In genomic region chr10:78029294-78030226, GRCh38 we compare ENCODE assay signal across 8 cellular contexts. TPM values are rescaled to one million over a fixed set of nuclear protein-coding genes. Genes with fewer than 3 reads are reported as not detected.
DNase-seq lines count a peak whose midpoint lies in the region; ATAC-seq and TF ChIP-seq lines count a peak whose summit lies in the region.

Gene POLR3A (minus strand): TSS chr10:78029515. CDS start chr10:78029407, 108 bp downstream.

- peak within 1 kb of the TSS; percentile 98 for H3K9ac ChIP-seq in SU-DHL-6 (ENCODE audit: low read length)
- H3K9ac ChIP-seq in trophoblast cell (ENCODE audit: low read length) = peak within 1 kb of the TSS; percentile 76

- peak within 1 kb of the TSS; percentile 38 for H2AK5ac ChIP-seq in trophoblast cell (ENCODE audit: low read length)

- H3K79me2 ChIP-seq in SU-DHL-6 (ENCODE audit: insufficient read depth, low read length) (peaks cover 38% of the 10 kb centered on the region), trophoblast cell (ENCODE audit: control insufficient read depth, insufficient read depth, low read length, poor library complexity) (peaks cover 12% of the 10 kb centered on the region)

- H2BK12ac ChIP-seq in trophoblast cell (ENCODE audit: low read length) = no peak within 1 kb of the TSS

- H3K36me3 ChIP-seq in SU-DHL-6 (ENCODE audit: low read length) (peaks cover 14% of the 10 kb centered on the region), cardiac muscle cell (peaks cover 14% of the 10 kb centered on the region), trophoblast cell (ENCODE audit: control insufficient read depth in 1 of 2, insufficient read depth in 2 of 2, low read length in 2 of 2) (peaks cover 5 to 15% of the 10 kb centered on the region in 2 experiments), transverse colon (peaks cover 0 to 15% (median 7%) of the 10 kb centered on the region in 4 donors)

- peak; percentile 47 for TF ChIP-seq CTCF in GM12865 (IDR thresholded peaks at IDR 0.05; ENCODE audit: insufficient read depth, low read depth, low read length, missing control alignments)
- TF ChIP-seq CTCF in SU-DHL-6 (IDR thresholded peaks at IDR 0.05; ENCODE audit: insufficient read depth, low read length, poor library complexity, severe bottlenecking) = no peak
- peak; percentile 76 for TF ChIP-seq CTCF in cardiac muscle cell (IDR thresholded peaks at IDR 0.05; ENCODE audit: low read depth, low read length)
- peak; percentile 63 to 97 (median 82) for TF ChIP-seq CTCF in transverse colon (IDR thresholded peaks at IDR 0.05)

- H4K91ac ChIP-seq in trophoblast cell (ENCODE audit: low read depth, low read length) = peak within 1 kb of the TSS; percentile 75

- H3K4me3 ChIP-seq in GM12865 (ENCODE audit: low read depth, low read length) (peak within 1 kb of the TSS; percentile 100), SU-DHL-6 (ENCODE audit: insufficient read depth, low read length, poor library complexity, severe bottlenecking) (peak within 1 kb of the TSS; percentile 98), cardiac muscle cell (peak within 1 kb of the TSS; percentile 91), trophoblast cell (ENCODE audit: low read depth, low read length) (peak within 1 kb of the TSS; percentile 83), transverse colon (peak within 1 kb of the TSS; percentile 58 to 89 (median 84))

- in situ Hi-C loops in transverse colon (cut with MboI; ENCODE audit: low pct_ligation_motif_present in 1 of 4, low pct_unique_long_range_greater_than_20kb in 1 of 4, low sequenced_read_pairs in 3 of 4) = loop anchor here in 2 of 4 donors (25.0 kb wide), 1 partner anchor 1158 kb away; no protein-coding TSS in a partner anchor

- TF ChIP-seq EP300 in transverse colon (IDR thresholded peaks at IDR 0.05; ENCODE audit: low read depth) = no peak

- peak within 1 kb of the TSS; percentile 91 for H4K8ac ChIP-seq in trophoblast cell (ENCODE audit: low read depth, low read length)

- H2AFZ ChIP-seq in SU-DHL-6 (ENCODE audit: low read depth, low read length, severe bottlenecking) (peak within 1 kb of the TSS; percentile 78), trophoblast cell (ENCODE audit: insufficient read depth, low read length, poor library complexity) (peak within 1 kb of the TSS; percentile 90)

- H4K12ac ChIP-seq in trophoblast cell (ENCODE audit: low read depth, low read length) = peak within 1 kb of the TSS; percentile 60

- H3K9me3 ChIP-seq in SU-DHL-6 (ENCODE audit: insufficient read depth, low read length) (no peaks in the 10 kb centered on the region), cardiac muscle cell (ENCODE audit: low read depth) (no peaks in the 10 kb centered on the region), trophoblast cell (ENCODE audit: insufficient read depth, low read depth, low read length) (peaks cover 1% of the 10 kb centered on the region), transverse colon (no peaks in the 10 kb centered on the region)

- TF ChIP-seq POLR2A in transverse colon (IDR thresholded peaks at IDR 0.05) = no peak

- H3K27me3 ChIP-seq in SU-DHL-6 (ENCODE audit: low read length) (no peaks in the 10 kb centered on the region), cardiac muscle cell (no peaks in the 10 kb centered on the region), trophoblast cell (ENCODE audit: insufficient read depth, low read length) (no peaks in the 10 kb centered on the region), transverse colon (no peaks in the 10 kb centered on the region)

- H3K23ac ChIP-seq in trophoblast cell (ENCODE audit: low read length) = peak within 1 kb of the TSS; percentile 23

- peaks cover 7% of the 10 kb centered on the region for H3K79me1 ChIP-seq in trophoblast cell (ENCODE audit: low read length)

- H3K14ac ChIP-seq in trophoblast cell (ENCODE audit: low read length) = peak within 1 kb of the TSS; percentile 87

- H3K9me2 ChIP-seq in SU-DHL-6 (replicated peaks; ENCODE audit: insufficient read depth, low read length) = no peaks in the 10 kb centered on the region

- ATAC-seq in HG02642 (IDR thresholded peaks at IDR 0.05; ENCODE audit: poor library complexity, unreplicated experiment) = peak; percentile 65

- peak within 1 kb of the TSS; percentile 44 for H3K18ac ChIP-seq in trophoblast cell (ENCODE audit: low read length)

- peak within 1 kb of the TSS; percentile 63 for H3K4ac ChIP-seq in trophoblast cell (ENCODE audit: low read depth, low read length)

- H3K4me1 ChIP-seq in cardiac muscle cell (ENCODE audit: low read depth) (peaks cover 7% of the 10 kb centered on the region), trophoblast cell (ENCODE audit: control insufficient read depth in 1 of 2, insufficient read depth in 2 of 2, low read length in 2 of 2) (peaks cover 2 to 4% of the 10 kb centered on the region in 2 experiments), transverse colon (peaks cover 11 to 24% (median 17%) of the 10 kb centered on the region in 4 donors)

- peak within 1 kb of the TSS; percentile 84 for H3K4me2 ChIP-seq in SU-DHL-6 (ENCODE audit: low read depth, low read length, poor library complexity, severe bottlenecking)
- H3K4me2 ChIP-seq in trophoblast cell (ENCODE audit: low read length) = peak within 1 kb of the TSS; percentile 90

- no peaks in the 10 kb centered on the region for H4K20me1 ChIP-seq in SU-DHL-6 (ENCODE audit: low read depth, low read length)

- peaks cover 4% of the 10 kb centered on the region; the same call in 1 of the 2 replicates for H3F3A ChIP-seq in SU-DHL-6 (ENCODE audit: insufficient read depth)

- H3K27ac ChIP-seq in SU-DHL-6 (ENCODE audit: low read depth, low read length) (peak within 1 kb of the TSS; percentile 69), cardiac muscle cell (peak within 1 kb of the TSS; percentile 87), trophoblast cell (ENCODE audit: low read depth, low read length) (peak within 1 kb of the TSS; percentile 57), transverse colon (peak within 1 kb of the TSS; percentile 75 to 90 (median 89))

- H2BK120ac ChIP-seq in trophoblast cell (ENCODE audit: insufficient read depth, low read length, poor library complexity) = peak within 1 kb of the TSS; percentile 37

- H2BK5ac ChIP-seq in trophoblast cell (ENCODE audit: low read depth, low read length, poor library complexity) = peak within 1 kb of the TSS; percentile 25

- WGBS in trophoblast cell (ENCODE audit: extremely low coverage, insufficient coverage, insufficient read length) = no CpG with 5 or more reads among the region's 35 CpGs
- WGBS in transverse colon (ENCODE audit: low coverage in 1 of 2), 2 donors = 1 to 3% methylated on average over 13 to 35 of the region's 35 CpGs

- peak; percentile 99 for DNase-seq in GM12865 (ENCODE audit: low read depth)
- DNase-seq in NCI-H1105 treated with DMSO at 0.1 percent for 48 hours (lab: John Stamatoyannopoulos, UW) = peak; percentile 73
- peak; percentile 82 for DNase-seq in activated naive CD8-positive, alpha-beta T cell treated with anti-CD3 and anti-CD28 coated beads, Interleukin-2, amount 50 U/mL, for 16 hours (ENCODE audit: low read depth, low spot score)
- DNase-seq in cardiac muscle cell (ENCODE audit: low read depth in 1 of 2, low spot score in 1 of 2) = peak; percentile 95 to 99
- peak; percentile 96 to 98 for DNase-seq in trophoblast cell
- peak; percentile 96 for DNase-seq in transverse colon

- intact Hi-C loops in transverse colon (cut with DNase I; ENCODE audit: low total_unique reads) = no loop called here

RNA-seq across cellular contexts. Expression of gene POLR3A, which starts in this region (rescaled TPM):
- 15.5 and 19.5 TPM in 2 replicates for total RNA-seq in cardiac muscle cell
- 16.8 and 22.4 TPM in 2 replicates for polyA plus RNA-seq in cardiac muscle cell
- polyA plus RNA-seq in trophoblast cell (2013) = 10.5 and 10.7 TPM in 2 replicates
- 10 to 100 TPM in 3 of 4 donors, 1 to 10 TPM in 1; 8.0 to 16.8 (median 13.1) TPM for total RNA-seq in transverse colon

Comparison
In these comparisons a context has a peak if more than half of its experiments do, and no peak if none do; other contexts are left out.
1. Peak in every context shown above with its lines: DNase-seq, ATAC-seq, H3K4me3 ChIP-seq and H3K27ac ChIP-seq.